9 cellular contexts compared by ENCODE assay signal in the genomic region with DNA sequence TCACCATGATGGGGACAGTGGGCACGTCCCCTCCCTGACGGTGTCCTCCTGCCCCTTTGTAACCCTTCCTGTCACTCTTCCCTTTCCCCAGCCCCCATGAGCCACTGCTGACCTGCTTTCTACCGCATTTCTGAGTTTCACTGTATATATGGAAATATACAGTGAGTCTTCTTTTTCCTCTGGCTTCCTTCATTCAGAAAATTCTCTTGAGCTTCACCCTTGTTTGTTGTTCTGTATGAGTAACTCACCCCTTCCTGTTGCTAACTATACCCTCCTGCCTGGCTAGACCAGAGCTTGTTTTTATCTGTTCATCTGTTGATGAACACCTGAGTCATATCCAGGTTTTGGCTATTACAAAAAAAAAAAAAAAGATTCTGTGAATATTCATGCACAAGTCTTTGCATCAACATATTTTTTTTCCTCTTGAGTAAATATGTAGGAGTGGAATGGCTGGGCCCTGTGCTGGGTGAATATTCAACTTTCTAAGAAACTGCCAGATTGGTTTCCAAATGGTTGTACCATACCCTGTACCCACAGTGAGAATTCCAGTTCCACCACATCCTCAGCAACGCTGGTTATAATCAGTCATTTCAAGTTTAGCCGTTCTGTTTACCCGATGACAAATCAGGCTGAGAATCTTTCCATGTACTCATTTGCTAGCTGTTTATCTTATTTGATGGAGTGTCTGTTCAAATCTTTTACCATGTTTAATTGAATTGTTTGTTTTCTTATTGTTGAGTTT.
A peak's percentile ranks its signal among the peaks of the same experiment; 100 is the strongest.
DNase-seq lines count a peak whose midpoint lies in the region; ATAC-seq and TF ChIP-seq lines count a peak whose summit lies in the region.
"Had no signal": no experiment of that assay in that cellular context is flagged by ENCODE, and none has a peak within 500 bp of the region (broad histone marks: within the 10 kb centered on the region; RNA-seq: fewer than 3 reads in every experiment).

No MANE protein-coding gene starts in this region.

- in situ Hi-C loops in transverse colon (cut with MboI; ENCODE audit: low pct_ligation_motif_present in 1 of 4, low pct_unique_long_range_greater_than_20kb in 1 of 4, low sequenced_read_pairs in 3 of 4): no loop called here

- intact Hi-C loops in activated naive CD4-positive, alpha-beta T cell treated with anti-CD3 and anti-CD28 coated beads for 36 hours (cut with micrococcal nuclease): loop anchor here (1.0 kb wide), 1 partner anchor 66 kb away; no protein-coding TSS in a partner anchor
- intact Hi-C loops in transverse colon (cut with DNase I; ENCODE audit: low total_unique reads): no loop called here

- H3K36me3 Mint-ChIP-seq in activated naive CD4-positive, alpha-beta T cell treated with anti-CD3 and anti-CD28 coated beads for 36 hours (ENCODE audit: low read depth): no peaks in the 10 kb centered on the region

- H3K27me3 ChIP-seq in hepatocyte (no peaks in the 10 kb centered on the region), WERI-Rb-1 (ENCODE audit: insufficient read depth, low read depth, severe bottlenecking) (peaks cover 75% of the 10 kb centered on the region), transverse colon (no peaks in the 10 kb centered on the region)

- H3K36me3 ChIP-seq in hepatocyte (replicated peaks; ENCODE audit: insufficient read depth, low read depth) (no peaks in the 10 kb centered on the region), WERI-Rb-1 (no peaks in the 10 kb centered on the region), transverse colon (no peaks in the 10 kb centered on the region)
- H3K36me3 ChIP-seq: left ventricle myocardium inferior had no signal

- TF ChIP-seq EP300 in transverse colon (IDR thresholded peaks at IDR 0.05; ENCODE audit: low read depth): no peak

- no peak for TF ChIP-seq POLR2A in transverse colon (IDR thresholded peaks at IDR 0.05)

- no peak overlapping the region for H3K4me3 Mint-ChIP-seq in activated naive CD4-positive, alpha-beta T cell treated with anti-CD3 and anti-CD28 coated beads for 36 hours

- DNase-seq in AG08395 (ENCODE audit: low spot score) (peak; percentile 73), HS-5 (ENCODE audit: low read depth) (peak; percentile 57), hepatocyte (ENCODE audit: low spot score) (no peak), WERI-Rb-1 (no peak), transverse colon (no peak)
- peak; percentile 67 for DNase-seq in activated naive CD4-positive, alpha-beta T cell treated with anti-CD3 and anti-CD28 coated beads for 36 hours
- DNase-seq: left ventricle myocardium inferior had no signal

- no peak for TF ChIP-seq CTCF in hepatocyte (IDR thresholded peaks at IDR 0.05; ENCODE audit: poor library complexity)
- TF ChIP-seq CTCF in WERI-Rb-1 (IDR thresholded peaks at IDR 0.05; ENCODE audit: low read depth, low read length): no peak
- TF ChIP-seq CTCF in transverse colon (IDR thresholded peaks at IDR 0.05): no peak

- H3K4me1 ChIP-seq in hepatocyte (ENCODE audit: insufficient read depth): no peaks in the 10 kb centered on the region
- peaks cover 0 to 4% (median 0%) of the 10 kb centered on the region in 4 donors for H3K4me1 ChIP-seq in transverse colon
- H3K4me1 ChIP-seq: left ventricle myocardium inferior had no signal

- no peaks in the 10 kb centered on the region for H4K20me1 ChIP-seq in hepatocyte (ENCODE audit: insufficient read depth, poor library complexity, severe bottlenecking)

- CTCF ChIA-PET in activated naive CD4-positive, alpha-beta T cell treated with anti-CD3 and anti-CD28 coated beads for 36 hours (lab: Charles Lee): interaction anchor here (0.6 to 1.1 kb wide), 5 partner anchors 32 to 251 kb away, joined by 3 to 6 read pairs (median 3); no protein-coding TSS in a partner anchor

- H3K9me3 ChIP-seq in hepatocyte (ENCODE audit: low read depth): no peaks in the 10 kb centered on the region
- no peaks in the 10 kb centered on the region for H3K9me3 ChIP-seq in WERI-Rb-1 (ENCODE audit: severe bottlenecking)
- H3K9me3 ChIP-seq in transverse colon: no peaks in the 10 kb centered on the region
- H3K9me3 ChIP-seq: left ventricle myocardium inferior had no signal

- H3K4me2 ChIP-seq in hepatocyte: no peak overlapping the region

- H3K4me1 Mint-ChIP-seq in activated naive CD4-positive, alpha-beta T cell treated with anti-CD3 and anti-CD28 coated beads for 36 hours (ENCODE audit: low read depth): peaks cover 15% of the 10 kb centered on the region

- H3K27ac ChIP-seq in hepatocyte (peak overlapping the region; percentile 4), WERI-Rb-1 (no peak overlapping the region), transverse colon (no peak overlapping the region)
- H3K27ac ChIP-seq: left ventricle myocardium inferior had no signal

- H3K9me3 Mint-ChIP-seq in activated naive CD4-positive, alpha-beta T cell treated with anti-CD3 and anti-CD28 coated beads for 36 hours: no peaks in the 10 kb centered on the region

- no peak overlapping the region for H3K4me3 ChIP-seq in hepatocyte
- no peak overlapping the region for H3K4me3 ChIP-seq in WERI-Rb-1 (ENCODE audit: low read depth, low read length)
- H3K4me3 ChIP-seq in transverse colon: no peak overlapping the region
- H3K4me3 ChIP-seq: left ventricle myocardium inferior had no signal

- ATAC-seq in GM18868 (IDR thresholded peaks at IDR 0.05; ENCODE audit: unreplicated experiment) (no peak), GM21367 (IDR thresholded peaks at IDR 0.05; ENCODE audit: unreplicated experiment) (no peak)

- no peak overlapping the region for H2AFZ ChIP-seq in hepatocyte

- 53% methylated on average over 6 of the region's 6 CpGs for WGBS in hepatocyte (ENCODE audit: low lambda C conversion rate, missing lambda C conversion rate)
- WGBS in transverse colon (ENCODE audit: low coverage in 1 of 2), 2 donors: 42 to 50% methylated on average over 5 to 6 of the region's 6 CpGs

- H3K79me2 ChIP-seq in hepatocyte: no peaks in the 10 kb centered on the region

- peaks cover 1% of the 10 kb centered on the region for H3K27me3 Mint-ChIP-seq in activated naive CD4-positive, alpha-beta T cell treated with anti-CD3 and anti-CD28 coated beads for 36 hours (ENCODE audit: low read depth)

- H3K27ac Mint-ChIP-seq in activated naive CD4-positive, alpha-beta T cell treated with anti-CD3 and anti-CD28 coated beads for 36 hours: peak overlapping the region; percentile 55

- H3K9me2 ChIP-seq in hepatocyte (replicated peaks; ENCODE audit: insufficient read depth): no peaks in the 10 kb centered on the region

Comparison
In these comparisons a context has a peak if more than half of its experiments do, and no peak if none do; other contexts are left out.
1. DNase-seq: peak in AG08395 (single experiment), HS-5 (single experiment) and activated naive CD4-positive, alpha-beta T cell treated with anti-CD3 and anti-CD28 coated beads for 36 hours (single experiment); none in hepatocyte (single experiment), WERI-Rb-1 (single experiment) and transverse colon (single experiment).